12 cellular contexts compared by ENCODE assay signal in genomic region chr3:174859109-174859735, GRCh38. TPM values are rescaled to one million over a fixed set of nuclear protein-coding genes. Genes with fewer than 3 reads are reported as not detected.
DNase-seq lines count a peak whose midpoint lies in the region; ATAC-seq, FAIRE-seq and TF ChIP-seq lines count a peak whose summit lies in the region.
"Had no signal": no experiment of that assay in that cellular context is flagged by ENCODE, and none has a peak within 500 bp of the region (broad histone marks: within the 10 kb centered on the region; RNA-seq: fewer than 3 reads in every experiment).

NAALADL2 (plus strand) TSS chr3:174859334.

- ATAC-seq in esophagus mucosa, result peak; percentile 85
- ATAC-seq in pancreas, result peak; percentile 72 to 90 (median 86)
- ATAC-seq in HG03342 (IDR thresholded peaks at IDR 0.05; ENCODE audit: unreplicated experiment), result no peak
- ATAC-seq in HG03571 (IDR thresholded peaks at IDR 0.05; ENCODE audit: unreplicated experiment), result no peak

- H3K4me1 ChIP-seq in pancreas (peaks cover 0 to 5% (median 0%) of the 10 kb centered on the region in 3 donors), neuronal stem cell (ENCODE audit: control insufficient read depth in 2 of 2, insufficient read depth in 1 of 2, low read depth in 1 of 2, low read length in 2 of 2) (no peaks in the 10 kb centered on the region)

- H3K14ac ChIP-seq in neuronal stem cell (ENCODE audit: low read length), result no peak within 1 kb of the TSS

- peak; percentile 47 for DNase-seq in DMS53 treated with DMSO at 0.1 percent for 48 hours (lab: John Stamatoyannopoulos, UW; ENCODE audit: unreplicated experiment)
- DNase-seq in NCI-H2081 treated with DMSO at 0.1 percent for 48 hours (lab: John Stamatoyannopoulos, UW), result peak; percentile 80
- DNase-seq in pancreas, result no peak
- DNase-seq in Ammon's horn (ENCODE audit: low spot score), result no peak
- DNase-seq in neuronal stem cell (ENCODE audit: low spot score), result no peak
- DNase-seq: activated T-cell treated with anti-CD3 and anti-CD28 coated beads for 4 hours; OCI-M1; stimulated activated CD4-positive, alpha-beta T cell treated with anti-CD3 and anti-CD28 coated beads, Interleukin-2, amount 100 ng/mL, for 48 hours had no signal

- no peak within 1 kb of the TSS for H2BK120ac ChIP-seq in neuronal stem cell (ENCODE audit: low read depth, low read length)

- no peaks in the 10 kb centered on the region for H3K9me3 ChIP-seq in pancreas
- no peaks in the 10 kb centered on the region for H3K9me3 ChIP-seq in neuronal stem cell (replicated peaks in 1 of 2; ENCODE audit: control insufficient read depth in 2 of 2, insufficient read depth in 1 of 2, low read depth in 1 of 2, low read length in 2 of 2)

- no peak within 1 kb of the TSS for H3K23ac ChIP-seq in neuronal stem cell (ENCODE audit: low read depth, low read length, poor library complexity)

- TF ChIP-seq CTCF in pancreas (IDR thresholded peaks at IDR 0.05), result no peak

- H2AK5ac ChIP-seq in neuronal stem cell (ENCODE audit: low read depth, low read length), result no peak within 1 kb of the TSS

- H3K36me3 ChIP-seq in pancreas (no peaks in the 10 kb centered on the region), neuronal stem cell (replicated peaks in 1 of 2; ENCODE audit: control insufficient read depth in 2 of 2, insufficient read depth in 2 of 2, low read length in 2 of 2) (no peaks in the 10 kb centered on the region)

- peak; percentile 57 for FAIRE-seq in pancreas (lab: Jason Lieb, UNC)
- FAIRE-seq: GM12891 had no signal

- intact Hi-C loops in pancreas (cut with DNase I), result no loop called here

- H3K27me3 ChIP-seq in pancreas (no peaks in the 10 kb centered on the region), neuronal stem cell (ENCODE audit: control insufficient read depth in 3 of 3, insufficient read depth in 3 of 3, low read depth in 1 of 3, low read length in 3 of 3) (no peaks in the 10 kb centered on the region)

- H3K18ac ChIP-seq in neuronal stem cell (ENCODE audit: low read length), result no peak within 1 kb of the TSS

- H3K79me1 ChIP-seq in neuronal stem cell (ENCODE audit: low read depth, low read length), result no peaks in the 10 kb centered on the region

- no peak within 1 kb of the TSS for H2BK15ac ChIP-seq in neuronal stem cell (ENCODE audit: low read length)

- no peak within 1 kb of the TSS for H4K8ac ChIP-seq in neuronal stem cell (ENCODE audit: low read depth, low read length)

- H3K4me2 ChIP-seq in neuronal stem cell (ENCODE audit: insufficient read depth, low read length, poor library complexity, severe bottlenecking), result no peak within 1 kb of the TSS

- H3K27ac ChIP-seq in pancreas (peak within 1 kb of the TSS in 3 of 4 donors; percentile 9 to 65 (median 45)), neuronal stem cell (replicated peaks; ENCODE audit: low read length) (no peak within 1 kb of the TSS)

- H3K9ac ChIP-seq in neuronal stem cell (ENCODE audit: low read depth, low read length, poor library complexity), result no peak within 1 kb of the TSS

- no peak within 1 kb of the TSS for H2BK12ac ChIP-seq in neuronal stem cell (ENCODE audit: low read length)

- peak within 1 kb of the TSS in 2 of 4 donors; percentile 15 to 16 for H3K4me3 ChIP-seq in pancreas
- no peak within 1 kb of the TSS for H3K4me3 ChIP-seq in neuronal stem cell (ENCODE audit: low read length in 2 of 2)

- no peak within 1 kb of the TSS for H2BK5ac ChIP-seq in neuronal stem cell (ENCODE audit: low read length)

- H3K4ac ChIP-seq in neuronal stem cell (ENCODE audit: low read length), result no peak within 1 kb of the TSS

- H2AFZ ChIP-seq in neuronal stem cell (ENCODE audit: low read length), result no peak within 1 kb of the TSS

- H4K91ac ChIP-seq in neuronal stem cell (ENCODE audit: low read depth, low read length, poor library complexity), result no peak within 1 kb of the TSS

- 27 to 33% methylated on average over 5 of the region's 5 CpGs for WGBS in pancreas, 2 donors
- WGBS in neuronal stem cell (ENCODE audit: extremely low coverage in 2 of 2, insufficient read length in 2 of 2, insufficient replicate concordance in 1 of 2), 2 donors, result no CpG with 5 or more reads among the region's 5 CpGs

RNA-seq across cellular contexts. Expression of gene NAALADL2, which starts in this region (rescaled TPM):
- total RNA-seq in esophagus mucosa (2.4 TPM), pancreas (10 to 100 TPM in 1 of 6 donors, 1 to 10 TPM in 5; 6.3 to 15.4 (median 8.9) TPM)
- polyA plus RNA-seq in pancreas, result under 1 TPM; 0.76 to 0.87 TPM
- polyA plus RNA-seq in neuronal stem cell (2013, experiment 1 of 2), result 1.4 TPM
- 0.91 TPM for polyA plus RNA-seq in neuronal stem cell (2013, experiment 2 of 2)

Comparison
In these comparisons a context has a peak if more than half of its experiments do, and no peak if none do; other contexts are left out.
1. DNase-seq: peak in DMS53 treated with DMSO at 0.1 percent for 48 hours (single experiment) and NCI-H2081 treated with DMSO at 0.1 percent for 48 hours (single experiment); none in pancreas (0 of 6), Ammon's horn (single experiment) and neuronal stem cell (single experiment).
2. ATAC-seq: peak in esophagus mucosa (single experiment) and pancreas (4 of 4); none in HG03342 (single experiment) and HG03571 (single experiment).